Comparison of ENCODE assay signal across 1 cellular context in genomic region chr10:114821915-114822770, GRCh38.
A peak's percentile ranks its signal among the peaks of the same experiment; 100 is the strongest.
TF ChIP-seq lines count a peak whose summit lies in the region.

No MANE protein-coding gene starts in this region.

TF ChIP-seq in HepG2, 621 proteins besides CTCF, POLR2A, EP300 and RAD21 (continued from another document):
- TF ChIP-seq, protein P1, sequence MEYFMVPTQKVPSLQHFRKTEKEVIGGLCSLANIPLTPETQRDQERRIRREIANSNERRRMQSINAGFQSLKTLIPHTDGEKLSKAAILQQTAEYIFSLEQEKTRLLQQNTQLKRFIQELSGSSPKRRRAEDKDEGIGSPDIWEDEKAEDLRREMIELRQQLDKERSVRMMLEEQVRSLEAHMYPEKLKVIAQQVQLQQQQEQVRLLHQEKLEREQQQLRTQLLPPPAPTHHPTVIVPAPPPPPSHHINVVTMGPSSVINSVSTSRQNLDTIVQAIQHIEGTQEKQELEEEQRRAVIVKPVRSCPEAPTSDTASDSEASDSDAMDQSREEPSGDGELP (IDR thresholded peaks at IDR 0.05; ENCODE audit: borderline replicate concordance, low read depth) = peak; percentile 30; the same call in 1 of the 2 replicates
- TF ChIP-seq TEF (CRISPR knock-in tag; IDR thresholded peaks at IDR 0.05) (no peak), SP2 (CRISPR knock-in tag; IDR thresholded peaks at IDR 0.05) (no peak), SNAI1 (CRISPR knock-in tag; IDR thresholded peaks at IDR 0.05; ENCODE audit: borderline replicate concordance) (no peak), ELF4 (CRISPR knock-in tag; IDR thresholded peaks at IDR 0.05; ENCODE audit: borderline replicate concordance) (no peak), IRF2 (CRISPR knock-in tag; IDR thresholded peaks at IDR 0.05) (no peak), ZNF225 (CRISPR knock-in tag; IDR thresholded peaks at IDR 0.05) (no peak), ZNF530 (CRISPR knock-in tag; IDR thresholded peaks at IDR 0.05; ENCODE audit: low read depth) (no peak), YEATS4 (CRISPR knock-in tag; IDR thresholded peaks at IDR 0.05; ENCODE audit: borderline replicate concordance) (0 out of 2 replicates have a peak, but pooled peaks have one; percentile 71), ZMYM3 (CRISPR knock-in tag; IDR thresholded peaks at IDR 0.05) (no peak), ZNF431 (CRISPR knock-in tag; IDR thresholded peaks at IDR 0.05; ENCODE audit: borderline replicate concordance, low read depth) (no peak), SOX13 (IDR thresholded peaks at IDR 0.05) (no peak), SOX13 (CRISPR knock-in tag; conservative IDR thresholded peaks at IDR 0.05 in 1 of 2, IDR thresholded peaks at IDR 0.05 in 1 of 2) (no peak; a peak in 1 of 4 replicates), HMGXB4 (CRISPR knock-in tag; IDR thresholded peaks at IDR 0.05; ENCODE audit: borderline replicate concordance in 1 of 2, low read depth in 1 of 2) (peak; percentile 18 to 83), ZNF546 (CRISPR knock-in tag; conservative IDR thresholded peaks at IDR 0.05) (0 out of 2 replicates have a peak, but pooled peaks have one; percentile 62), RFXANK (CRISPR knock-in tag; IDR thresholded peaks at IDR 0.05) (no peak), ZNF720 (CRISPR knock-in tag; IDR thresholded peaks at IDR 0.05) (no peak), KMT2B (CRISPR knock-in tag; IDR thresholded peaks at IDR 0.05) (0 out of 2 replicates have a peak, but pooled peaks have one; percentile 14), NFKBIZ (CRISPR knock-in tag; IDR thresholded peaks at IDR 0.05) (no peak), KDM2A (CRISPR knock-in tag; IDR thresholded peaks at IDR 0.05; ENCODE audit: borderline replicate concordance, low read depth) (peak; percentile 56; the same call in 1 of the 2 replicates), KLF13 (CRISPR knock-in tag; IDR thresholded peaks at IDR 0.05) (0 out of 2 replicates have a peak, but pooled peaks have one; percentile 11), SNAPC2 (CRISPR knock-in tag; IDR thresholded peaks at IDR 0.05) (no peak), ZNF207 (IDR thresholded peaks at IDR 0.05; ENCODE audit: borderline replicate concordance) (no peak), UBTF (CRISPR knock-in tag; IDR thresholded peaks at IDR 0.05) (peak; percentile 98; the same call in 1 of the 2 replicates), RARG (CRISPR knock-in tag; IDR thresholded peaks at IDR 0.05; ENCODE audit: low read depth) (no peak), GTF2F1 (IDR thresholded peaks at IDR 0.05; ENCODE audit: low read length) (no peak), ZSCAN20 (CRISPR knock-in tag; IDR thresholded peaks at IDR 0.05; ENCODE audit: borderline replicate concordance) (no peak; the same call in 1 of the 2 replicates)
- TF ChIP-seq, protein P2, sequence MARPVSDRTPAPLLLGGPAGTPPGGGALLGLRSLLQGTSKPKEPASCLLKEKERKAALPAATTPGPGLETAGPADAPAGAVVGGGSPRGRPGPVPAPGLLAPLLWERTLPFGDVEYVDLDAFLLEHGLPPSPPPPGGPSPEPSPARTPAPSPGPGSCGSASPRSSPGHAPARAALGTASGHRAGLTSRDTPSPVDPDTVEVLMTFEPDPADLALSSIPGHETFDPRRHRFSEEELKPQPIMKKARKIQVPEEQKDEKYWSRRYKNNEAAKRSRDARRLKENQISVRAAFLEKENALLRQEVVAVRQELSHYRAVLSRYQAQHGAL (CRISPR knock-in tag; IDR thresholded peaks at IDR 0.05; ENCODE audit: not compliant biosample characterization) = peak; percentile 58
- TF ChIP-seq, protein P3, sequence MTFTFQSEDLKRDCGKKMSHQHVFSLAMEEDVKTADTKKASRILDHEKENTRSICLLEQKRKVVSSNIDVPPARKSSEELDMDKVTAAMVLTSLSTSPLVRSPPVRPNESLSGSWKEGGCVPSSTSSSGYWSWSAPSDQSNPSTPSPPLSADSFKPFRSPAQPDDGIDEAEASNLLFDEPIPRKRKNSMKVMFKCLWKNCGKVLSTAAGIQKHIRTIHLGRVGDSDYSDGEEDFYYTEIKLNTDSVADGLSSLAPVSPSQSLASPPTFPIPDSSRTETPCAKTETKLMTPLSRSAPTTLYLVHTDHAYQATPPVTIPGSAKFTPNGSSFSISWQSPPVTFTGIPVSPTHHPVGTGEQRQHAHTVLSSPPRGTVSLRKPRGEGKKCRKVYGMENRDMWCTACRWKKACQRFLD (CRISPR knock-in tag; IDR thresholded peaks at IDR 0.05; ENCODE audit: borderline replicate concordance) = 0 out of 2 replicates have a peak, but pooled peaks have one; percentile 53
- TF ChIP-seq, protein P4, sequence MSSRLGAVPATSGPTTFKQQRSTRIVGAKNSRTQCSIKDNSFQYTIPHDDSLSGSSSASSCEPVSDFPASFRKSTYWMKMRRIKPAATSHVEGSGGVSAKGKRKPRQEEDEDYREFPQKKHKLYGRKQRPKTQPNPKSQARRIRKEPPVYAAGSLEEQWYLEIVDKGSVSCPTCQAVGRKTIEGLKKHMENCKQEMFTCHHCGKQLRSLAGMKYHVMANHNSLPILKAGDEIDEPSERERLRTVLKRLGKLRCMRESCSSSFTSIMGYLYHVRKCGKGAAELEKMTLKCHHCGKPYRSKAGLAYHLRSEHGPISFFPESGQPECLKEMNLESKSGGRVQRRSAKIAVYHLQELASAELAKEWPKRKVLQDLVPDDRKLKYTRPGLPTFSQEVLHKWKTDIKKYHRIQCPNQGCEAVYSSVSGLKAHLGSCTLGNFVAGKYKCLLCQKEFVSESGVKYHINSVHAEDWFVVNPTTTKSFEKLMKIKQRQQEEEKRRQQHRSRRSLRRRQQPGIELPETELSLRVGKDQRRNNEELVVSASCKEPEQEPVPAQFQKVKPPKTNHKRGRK (CRISPR knock-in tag; IDR thresholded peaks at IDR 0.05) = no peak
- TF ChIP-seq, protein P5, sequence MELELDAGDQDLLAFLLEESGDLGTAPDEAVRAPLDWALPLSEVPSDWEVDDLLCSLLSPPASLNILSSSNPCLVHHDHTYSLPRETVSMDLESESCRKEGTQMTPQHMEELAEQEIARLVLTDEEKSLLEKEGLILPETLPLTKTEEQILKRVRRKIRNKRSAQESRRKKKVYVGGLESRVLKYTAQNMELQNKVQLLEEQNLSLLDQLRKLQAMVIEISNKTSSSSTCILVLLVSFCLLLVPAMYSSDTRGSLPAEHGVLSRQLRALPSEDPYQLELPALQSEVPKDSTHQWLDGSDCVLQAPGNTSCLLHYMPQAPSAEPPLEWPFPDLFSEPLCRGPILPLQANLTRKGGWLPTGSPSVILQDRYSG (CRISPR knock-in tag; IDR thresholded peaks at IDR 0.05) = 0 out of 2 replicates have a peak, but pooled peaks have one; percentile 65
- TF ChIP-seq, protein P6, sequence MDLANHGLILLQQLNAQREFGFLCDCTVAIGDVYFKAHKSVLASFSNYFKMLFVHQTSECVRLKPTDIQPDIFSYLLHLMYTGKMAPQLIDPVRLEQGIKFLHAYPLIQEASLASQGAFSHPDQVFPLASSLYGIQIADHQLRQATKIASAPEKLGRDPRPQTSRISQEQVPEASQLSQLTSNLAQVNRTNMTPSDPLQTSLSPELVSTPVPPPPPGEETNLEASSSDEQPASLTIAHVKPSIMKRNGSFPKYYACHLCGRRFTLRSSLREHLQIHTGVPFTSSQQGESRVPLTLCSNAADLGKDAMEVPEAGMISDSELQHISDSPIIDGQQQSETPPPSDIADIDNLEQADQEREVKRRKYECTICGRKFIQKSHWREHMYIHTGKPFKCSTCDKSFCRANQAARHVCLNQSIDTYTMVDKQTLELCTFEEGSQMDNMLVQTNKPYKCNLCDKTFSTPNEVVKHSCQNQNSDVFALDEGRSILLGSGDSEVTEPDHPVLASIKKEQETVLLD (CRISPR knock-in tag; IDR thresholded peaks at IDR 0.05; ENCODE audit: low read depth) = 0 out of 2 replicates have a peak, but pooled peaks have one; percentile 38
